ENCODE assay signal across 2 cellular contexts in the genomic region with DNA sequence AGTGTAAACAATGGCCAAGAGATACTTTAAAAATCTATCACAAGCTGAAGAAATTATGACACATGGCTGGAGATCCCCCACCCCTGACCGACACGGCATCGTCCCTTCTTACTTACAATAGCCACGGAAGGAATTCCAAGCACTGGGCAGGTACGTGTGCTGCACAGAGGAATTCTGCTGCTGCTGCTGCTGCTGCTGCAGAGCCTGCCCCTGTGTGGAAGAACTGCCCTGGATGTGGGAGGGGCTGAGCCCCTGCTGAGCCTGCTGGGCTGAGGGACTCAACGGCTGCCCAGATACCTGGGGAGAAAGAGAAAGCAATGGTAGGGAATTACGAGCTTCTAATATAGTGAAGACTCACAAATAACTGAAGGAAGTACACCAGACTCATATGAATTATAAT.
TF ChIP-seq lines count a peak whose summit lies in the region.

No MANE protein-coding gene starts in this region.

TF ChIP-seq in Ishikawa, 13 proteins besides CTCF, POLR2A, EP300 and RAD21:
- TF ChIP-seq NFIC (IDR thresholded peaks at IDR 0.05), result no peak
- TF ChIP-seq TEAD4 (IDR thresholded peaks at IDR 0.05), result peak; percentile 65; the same call in 1 of the 2 replicates
- no peak for TF ChIP-seq FOXM1 (IDR thresholded peaks at IDR 0.05; ENCODE audit: borderline replicate concordance, low read depth)
- TF ChIP-seq YY1 (IDR thresholded peaks at IDR 0.05; ENCODE audit: low read depth), result no peak
- no peak for TF ChIP-seq ZBTB7A (IDR thresholded peaks at IDR 0.05; ENCODE audit: low read depth)
TF ChIP-seq in Ishikawa: peak in this region for 1.

TF ChIP-seq in H1, 55 proteins besides CTCF, POLR2A, EP300 and RAD21:
- TF ChIP-seq TEAD4 (IDR thresholded peaks at IDR 0.05; ENCODE audit: low read depth, low read length) (peak; percentile 27; the same call in 1 of the 2 replicates), FOSL1 (IDR thresholded peaks at IDR 0.05; ENCODE audit: insufficient read depth, low read depth, low read length) (no peak)
